In the genomic region with DNA sequence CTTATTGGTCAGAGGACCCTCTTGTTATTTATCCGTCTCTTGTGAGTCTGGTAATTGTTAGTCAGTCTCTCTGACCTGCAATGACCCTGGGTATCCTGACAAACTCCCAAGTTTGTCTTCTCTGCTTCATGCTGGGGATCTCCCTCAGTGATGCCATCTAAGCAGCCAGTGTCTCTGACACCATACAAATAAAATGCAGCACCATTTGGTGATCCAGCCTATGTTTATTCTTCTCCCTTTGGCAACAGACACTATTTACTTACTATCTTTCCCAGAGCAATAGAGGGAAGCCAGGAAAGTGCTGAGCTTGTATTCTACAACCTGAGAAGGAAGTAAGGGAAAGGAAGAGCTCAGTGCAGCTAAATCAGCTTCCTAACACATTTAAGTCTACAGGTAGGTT, we compare ENCODE assay signal across 11 cellular contexts. TPM values are rescaled to one million over a fixed set of nuclear protein-coding genes. Genes with fewer than 3 reads are reported as not detected.
DNase-seq lines count a peak whose midpoint lies in the region; ATAC-seq and TF ChIP-seq lines count a peak whose summit lies in the region.
"Had no signal": no experiment of that assay in that cellular context is flagged by ENCODE, and none has a peak within 500 bp of the region (broad histone marks: within the 10 kb centered on the region; RNA-seq: fewer than 3 reads in every experiment).

No MANE protein-coding gene starts in this region.

- no peaks in the 10 kb centered on the region for H3K36me3 Mint-ChIP-seq in naive thymus-derived CD8-positive, alpha-beta T cell

- H3K4me3 ChIP-seq in cardiac fibroblast (replicated peaks in 1 of 2; ENCODE audit: low read depth in 2 of 2, low read length in 2 of 2) = no peak overlapping the region
- H3K4me3 ChIP-seq: GM12878 had no signal

- POLR2A ChIA-PET in naive thymus-derived CD8-positive, alpha-beta T cell (lab: Charles Lee) = no interaction called here

- peak overlapping the region in 2 of 10 donors; percentile 5 to 8 for H3K4me3 Mint-ChIP-seq in naive thymus-derived CD8-positive, alpha-beta T cell

- peaks cover 43 to 58% (median 56%) of the 10 kb centered on the region in 4 donors for H3K4me1 Mint-ChIP-seq in naive thymus-derived CD8-positive, alpha-beta T cell

- TF ChIP-seq CTCF in cardiac fibroblast (IDR thresholded peaks at IDR 0.05; ENCODE audit: low read depth, low read length) = no peak

- no peaks in the 10 kb centered on the region for H3K27me3 Mint-ChIP-seq in naive thymus-derived CD8-positive, alpha-beta T cell

- peaks cover 0 to 4% (median 0%) of the 10 kb centered on the region in 9 donors for H3K9me3 Mint-ChIP-seq in naive thymus-derived CD8-positive, alpha-beta T cell

- peak overlapping the region in 6 of 10 donors; percentile 1 to 85 (median 48) for H3K27ac Mint-ChIP-seq in naive thymus-derived CD8-positive, alpha-beta T cell

- peak; percentile 66 for DNase-seq in EL
- DNase-seq in NCI-H1694 treated with DMSO at 0.1 percent for 48 hours (lab: John Stamatoyannopoulos, UW) = peak; percentile 53
- DNase-seq in cardiac fibroblast (ENCODE audit: low read depth in 2 of 2) = peak; percentile 26 to 76
- no peak for DNase-seq in naive thymus-derived CD8-positive, alpha-beta T cell
- DNase-seq: activated CD4-positive, alpha-beta T cell treated with anti-CD3 and anti-CD28 coated beads, Interleukin-2, amount 50 U/mL, for 48 hours; dermis blood vessel endothelial cell had no signal

- ATAC-seq in naive thymus-derived CD8-positive, alpha-beta T cell = no peak
- ATAC-seq in GM18870 (IDR thresholded peaks at IDR 0.05; ENCODE audit: unreplicated experiment) = no peak
- ATAC-seq in HG03108 (IDR thresholded peaks at IDR 0.05; ENCODE audit: unreplicated experiment) = no peak
- no peak for ATAC-seq in HG02571 (IDR thresholded peaks at IDR 0.05; ENCODE audit: unreplicated experiment)
- ATAC-seq: Right ventricle myocardium inferior had no signal

RNA-seq across cellular contexts. Expression of a gene that starts 15.9 kb away (rescaled TPM):
- 1 to 10 TPM; 2.6 to 3.6 TPM for total RNA-seq in naive thymus-derived CD8-positive, alpha-beta T cell
- polyA plus RNA-seq in naive thymus-derived CD8-positive, alpha-beta T cell = 10 to 100 TPM in 1 of 3 donors, 1 to 10 TPM in 2; 4.4 to 17.0 (median 7.2) TPM

Comparison
In these comparisons a context has a peak if more than half of its experiments do, and no peak if none do; other contexts are left out.
1. DNase-seq: peak in EL (single experiment), NCI-H1694 treated with DMSO at 0.1 percent for 48 hours (single experiment) and cardiac fibroblast (2 of 2); none in naive thymus-derived CD8-positive, alpha-beta T cell (0 of 10).